9 cellular contexts compared by ENCODE assay signal in the genomic region with DNA sequence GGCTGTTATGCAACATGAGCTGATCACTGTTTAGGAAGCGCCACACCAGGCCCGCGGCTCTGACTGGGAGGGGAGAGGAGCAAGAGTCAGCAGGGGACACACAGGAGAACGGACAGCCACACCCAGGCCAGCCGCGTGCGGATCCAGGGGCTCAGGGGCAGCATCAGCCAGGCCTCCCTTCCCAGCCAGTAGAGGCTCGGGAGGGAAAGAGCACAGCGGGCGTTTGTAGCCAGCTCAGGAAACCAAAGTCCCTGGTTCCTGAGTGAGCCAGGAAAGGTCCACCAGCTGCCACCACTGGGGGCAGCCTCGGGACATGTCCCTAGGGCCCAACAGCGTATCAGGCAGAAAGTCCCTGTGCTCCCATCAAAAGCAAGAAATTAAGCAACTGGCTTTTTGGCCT.
DNase-seq lines count a peak whose midpoint lies in the region; ATAC-seq and TF ChIP-seq lines count a peak whose summit lies in the region.
"Had no signal": no experiment of that assay in that cellular context is flagged by ENCODE, and none has a peak within 500 bp of the region (broad histone marks: within the 10 kb centered on the region; RNA-seq: fewer than 3 reads in every experiment).

No MANE protein-coding gene starts in this region.

- no peaks in the 10 kb centered on the region for H3K27me3 ChIP-seq in Caco-2 (replicated peaks; ENCODE audit: control insufficient read depth, insufficient read depth, low read length)

- H3K9me3 Mint-ChIP-seq in Caco-2 (ENCODE audit: unreplicated experiment) (no peaks in the 10 kb centered on the region), memory B cell (no peaks in the 10 kb centered on the region)
- no peaks in the 10 kb centered on the region for H3K9me3 Mint-ChIP-seq in naive thymus-derived CD8-positive, alpha-beta T cell
- H3K9me3 Mint-ChIP-seq: IgD-negative memory B cell had no signal

- H3K4me3 Mint-ChIP-seq in Caco-2 (ENCODE audit: unreplicated experiment), result no peak overlapping the region
- H3K4me3 Mint-ChIP-seq in memory B cell, result no peak overlapping the region
- H3K4me3 Mint-ChIP-seq in naive thymus-derived CD8-positive, alpha-beta T cell, result no peak overlapping the region
- H3K4me3 Mint-ChIP-seq: IgD-negative memory B cell had no signal

- no peak overlapping the region for H3K4me3 ChIP-seq in Caco-2 (ENCODE audit: low read depth, low read length)
- H3K4me3 ChIP-seq in coronary artery, result no peak overlapping the region

- no peaks in the 10 kb centered on the region for H3K4me1 Mint-ChIP-seq in Caco-2 (ENCODE audit: low read depth, unreplicated experiment)
- peaks cover 6% of the 10 kb centered on the region for H3K4me1 Mint-ChIP-seq in memory B cell
- peaks cover 0 to 18% (median 7%) of the 10 kb centered on the region in 4 donors for H3K4me1 Mint-ChIP-seq in naive thymus-derived CD8-positive, alpha-beta T cell

- intact Hi-C loops in Caco-2 (cut with micrococcal nuclease; ENCODE audit: unreplicated experiment), result no loop called here

- TF ChIP-seq CTCF in Caco-2 (IDR thresholded peaks at IDR 0.05; ENCODE audit: insufficient read depth in 1 of 2, low read depth in 1 of 2, low read length in 1 of 2, severe bottlenecking in 1 of 2, unreplicated experiment in 1 of 2) (peak; percentile 45 to 48), coronary artery (IDR thresholded peaks at IDR 0.05) (no peak)

- CTCF ChIA-PET in Caco-2 (lab: Charles Lee), result interaction anchor here (0.6 to 0.7 kb wide), 3 partner anchors 9 to 1316 kb away, joined by 3 to 6 read pairs (median 3); no protein-coding TSS in a partner anchor

- H3K9me3 ChIP-seq in Caco-2, result no peaks in the 10 kb centered on the region

- peak overlapping the region; percentile 12 to 48 for H3K27ac ChIP-seq in coronary artery

- ATAC-seq in memory B cell (ENCODE audit: low read depth), result peak; percentile 59
- no peak for ATAC-seq in naive thymus-derived CD8-positive, alpha-beta T cell

- H3K27me3 Mint-ChIP-seq in Caco-2 (ENCODE audit: insufficient read depth, unreplicated experiment) (no peaks in the 10 kb centered on the region), memory B cell (peaks cover 2% of the 10 kb centered on the region)
- no peaks in the 10 kb centered on the region for H3K27me3 Mint-ChIP-seq in naive thymus-derived CD8-positive, alpha-beta T cell
- H3K27me3 Mint-ChIP-seq: IgD-negative memory B cell had no signal

- H3K27ac Mint-ChIP-seq in Caco-2 (ENCODE audit: unreplicated experiment), result no peak overlapping the region
- H3K27ac Mint-ChIP-seq in memory B cell, result no peak overlapping the region
- H3K27ac Mint-ChIP-seq in naive thymus-derived CD8-positive, alpha-beta T cell, result peak overlapping the region in 1 of 10 donors; percentile 80
- H3K27ac Mint-ChIP-seq: IgD-negative memory B cell had no signal

- H3K36me3 Mint-ChIP-seq in Caco-2 (ENCODE audit: insufficient read depth, unreplicated experiment) (no peaks in the 10 kb centered on the region), memory B cell (peaks cover 2% of the 10 kb centered on the region)
- peaks cover 0 to 5% (median 5%) of the 10 kb centered on the region in 3 donors for H3K36me3 Mint-ChIP-seq in naive thymus-derived CD8-positive, alpha-beta T cell

- no peaks in the 10 kb centered on the region for H3K36me3 ChIP-seq in Caco-2 (ENCODE audit: control insufficient read depth, insufficient read depth, low read length)

- no peaks in the 10 kb centered on the region for H3K4me1 ChIP-seq in Caco-2

- POLR2A ChIA-PET in Caco-2 (lab: Charles Lee), result no interaction called here
- POLR2A ChIA-PET in naive thymus-derived CD8-positive, alpha-beta T cell (lab: Charles Lee), result no interaction called here

- peak; percentile 26; the same call in 1 of the 2 replicates for TF ChIP-seq RAD21 in Ishikawa (IDR thresholded peaks at IDR 0.05; ENCODE audit: low read depth)

- TF ChIP-seq EP300 in Ishikawa (IDR thresholded peaks at IDR 0.05; ENCODE audit: borderline replicate concordance), result no peak

- no TSS peak for BruUV-seq in Caco-2 (replicated peaks; lab: Mats Ljungman, UMichigan)

- DNase-seq in Caco-2, result peak; percentile 44 to 49
- DNase-seq in coronary artery (ENCODE audit: low spot score), result peak; percentile 80
- no peak for DNase-seq in memory B cell (ENCODE audit: low spot score in 2 of 2)
- no peak for DNase-seq in SIG-M5 treated with dmso at 0.1 percent for 504 hours (lab: John Stamatoyannopoulos, UW; ENCODE audit: unreplicated experiment)
- no peak for DNase-seq in NCI-H146 (lab: John Stamatoyannopoulos, UW)
- DNase-seq in activated CD4-positive, alpha-beta T cell treated with anti-CD3 and anti-CD28 coated beads for 48 hours, result no peak
- no peak for DNase-seq in naive thymus-derived CD8-positive, alpha-beta T cell

TF ChIP-seq in Ishikawa, 13 proteins besides CTCF, POLR2A, EP300 and RAD21:
- TF ChIP-seq ZBTB7A (IDR thresholded peaks at IDR 0.05; ENCODE audit: low read depth), result no peak
- TF ChIP-seq, protein P1, sequence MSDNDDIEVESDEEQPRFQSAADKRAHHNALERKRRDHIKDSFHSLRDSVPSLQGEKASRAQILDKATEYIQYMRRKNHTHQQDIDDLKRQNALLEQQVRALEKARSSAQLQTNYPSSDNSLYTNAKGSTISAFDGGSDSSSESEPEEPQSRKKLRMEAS (IDR thresholded peaks at IDR 0.05), result no peak
- no peak for TF ChIP-seq TEAD4 (IDR thresholded peaks at IDR 0.05)
- no peak for TF ChIP-seq CEBPB (IDR thresholded peaks at IDR 0.05)
- no peak for TF ChIP-seq REST (IDR thresholded peaks at IDR 0.05; ENCODE audit: low read depth)
- TF ChIP-seq FOXM1 (IDR thresholded peaks at IDR 0.05; ENCODE audit: borderline replicate concordance, low read depth), result no peak
- no peak for TF ChIP-seq TAF1 (IDR thresholded peaks at IDR 0.05; ENCODE audit: low read depth)
- no peak for TF ChIP-seq NFIC (IDR thresholded peaks at IDR 0.05)
- TF ChIP-seq, protein P2, sequence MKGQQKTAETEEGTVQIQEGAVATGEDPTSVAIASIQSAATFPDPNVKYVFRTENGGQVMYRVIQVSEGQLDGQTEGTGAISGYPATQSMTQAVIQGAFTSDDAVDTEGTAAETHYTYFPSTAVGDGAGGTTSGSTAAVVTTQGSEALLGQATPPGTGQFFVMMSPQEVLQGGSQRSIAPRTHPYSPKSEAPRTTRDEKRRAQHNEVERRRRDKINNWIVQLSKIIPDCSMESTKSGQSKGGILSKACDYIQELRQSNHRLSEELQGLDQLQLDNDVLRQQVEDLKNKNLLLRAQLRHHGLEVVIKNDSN (IDR thresholded peaks at IDR 0.05), result no peak
- no peak for TF ChIP-seq TCF12 (IDR thresholded peaks at IDR 0.05; ENCODE audit: low read depth)
- TF ChIP-seq YY1 (IDR thresholded peaks at IDR 0.05; ENCODE audit: low read depth), result no peak
- TF ChIP-seq EGR1 (IDR thresholded peaks at IDR 0.05), result no peak
- no peak for TF ChIP-seq CREB1 (IDR thresholded peaks at IDR 0.05; ENCODE audit: low read depth)

Comparison
In these comparisons a context has a peak if more than half of its experiments do, and no peak if none do; other contexts are left out.
1. DNase-seq: peak in Caco-2 (2 of 2) and coronary artery (single experiment); none in memory B cell (0 of 2), SIG-M5 treated with dmso at 0.1 percent for 504 hours (single experiment), NCI-H146 (single experiment), activated CD4-positive, alpha-beta T cell treated with anti-CD3 and anti-CD28 coated beads for 48 hours (single experiment) and naive thymus-derived CD8-positive, alpha-beta T cell (0 of 10).